ENCODE assay signal across 21 cellular contexts in the genomic region with DNA sequence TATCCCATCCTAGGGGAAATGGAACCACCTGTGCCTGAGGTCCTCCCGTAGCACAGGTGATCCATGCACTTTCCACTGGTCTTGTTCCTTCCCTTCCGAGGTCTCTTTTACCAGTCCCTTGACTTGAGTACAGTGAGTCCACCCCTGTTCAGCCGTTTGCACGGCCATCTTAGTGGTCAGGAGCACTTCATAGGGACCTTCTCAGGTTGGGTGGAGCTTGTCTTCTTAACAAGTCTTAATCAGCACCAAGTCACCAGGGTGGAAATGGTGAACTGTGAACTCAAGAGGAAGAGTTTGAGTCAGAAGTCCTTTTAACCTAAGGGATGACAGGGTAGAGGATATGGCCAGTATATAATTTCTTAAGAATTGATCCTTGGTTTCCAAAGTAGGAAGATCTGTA.
"Had no signal": no experiment of that assay in that cellular context is flagged by ENCODE, and none has a peak within 500 bp of the region (broad histone marks: within the 10 kb centered on the region; RNA-seq: fewer than 3 reads in every experiment).

No MANE protein-coding gene starts in this region.

- DNase-seq: activated CD4-positive, alpha-beta T cell treated with anti-CD3 and anti-CD28 coated beads for 4 hours; activated CD8-positive, alpha-beta memory T cell treated with anti-CD3 and anti-CD28 coated beads, Interleukin-2, amount 10 ng/mL, durations not matched to agents 7 days and 5 days; activated CD8-positive, alpha-beta T cell treated with anti-CD3 and anti-CD28 coated beads for 36 hours; aorta; caudate nucleus; dermis blood vessel endothelial cell; effector CD8-positive, alpha-beta T cell; hypothalamus; left ventricle myocardium superior; midbrain; ovary; psoas muscle; stimulated activated CD4-positive, alpha-beta T cell treated with anti-CD3 and anti-CD28 coated beads, Interleukin-4, amount 100 ng/mL, for 24 hours; T-helper 1 cell; testis had no signal

- H3K27me3 ChIP-seq: ovary, right atrium auricular region, testis, vagina had no signal

- H3K36me3 ChIP-seq: ovary, right atrium auricular region, vagina had no signal

- H3K27ac ChIP-seq: ovary, psoas muscle, right atrium auricular region, testis, vagina had no signal

- H3K27me3 Mint-ChIP-seq: activated CD8-positive, alpha-beta memory T cell treated with anti-CD3 and anti-CD28 coated beads, Interleukin-2, amount 10 ng/mL, durations not matched to agents 7 days and 5 days; activated CD8-positive, alpha-beta T cell treated with anti-CD3 and anti-CD28 coated beads for 36 hours; brain; natural killer cell treated with Interleukin-12 subunit alpha and Interleukin-12 subunit beta and Interleukin-15 and Interleukin-18, amount 100 ng/mL, for 72 hours; type B pancreatic cell had no signal

- H3K4me3 ChIP-seq: ovary, psoas muscle, right atrium auricular region, testis, vagina had no signal

- H3K9me3 ChIP-seq: ovary, psoas muscle, testis, vagina had no signal

- H3K27ac Mint-ChIP-seq: activated CD8-positive, alpha-beta memory T cell treated with anti-CD3 and anti-CD28 coated beads, Interleukin-2, amount 10 ng/mL, durations not matched to agents 7 days and 5 days; activated CD8-positive, alpha-beta T cell treated with anti-CD3 and anti-CD28 coated beads for 36 hours; brain; type B pancreatic cell; WTC11 had no signal

- ATAC-seq: activated CD8-positive, alpha-beta memory T cell treated with anti-CD3 and anti-CD28 coated beads, Interleukin-2, amount 10 ng/mL, durations not matched to agents 7 days and 5 days; activated CD8-positive, alpha-beta T cell treated with anti-CD3 and anti-CD28 coated beads for 36 hours; left ventricle myocardium superior; natural killer cell treated with Interleukin-12 subunit alpha and Interleukin-12 subunit beta and Interleukin-15 and Interleukin-18, amount 100 ng/mL, for 72 hours; psoas muscle; WTC11 had no signal

- H3K4me3 Mint-ChIP-seq: activated CD8-positive, alpha-beta memory T cell treated with anti-CD3 and anti-CD28 coated beads, Interleukin-2, amount 10 ng/mL, durations not matched to agents 7 days and 5 days; activated CD8-positive, alpha-beta T cell treated with anti-CD3 and anti-CD28 coated beads for 36 hours; brain; natural killer cell treated with Interleukin-12 subunit alpha and Interleukin-12 subunit beta and Interleukin-15 and Interleukin-18, amount 100 ng/mL, for 72 hours; type B pancreatic cell; WTC11 had no signal
